1 cellular context compared by ENCODE assay signal in the genomic region with DNA sequence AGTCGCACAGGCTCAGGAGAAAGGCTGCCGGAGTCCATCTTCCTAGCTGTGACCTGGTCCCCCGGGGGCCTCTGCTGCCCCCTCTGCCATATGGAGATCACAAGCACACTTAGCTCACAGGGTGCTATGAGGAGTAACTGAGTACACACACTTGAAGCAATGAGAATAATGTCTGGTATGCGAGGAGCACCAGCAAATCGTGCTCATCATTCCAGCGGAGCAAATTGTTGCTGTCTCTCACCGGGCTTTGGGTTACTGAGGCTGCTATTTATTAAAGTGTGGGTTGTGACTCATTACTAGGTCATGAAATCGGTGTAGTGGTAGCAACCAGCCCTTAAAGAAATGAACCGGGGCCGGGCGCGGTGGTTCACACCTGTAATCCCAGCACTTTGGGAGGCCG.
TF ChIP-seq lines count a peak whose summit lies in the region.

No MANE protein-coding gene starts in this region.

TF ChIP-seq in SK-N-SH, 30 proteins besides CTCF, POLR2A, EP300 and RAD21 (continued from another document):
- TF ChIP-seq, protein P1, sequence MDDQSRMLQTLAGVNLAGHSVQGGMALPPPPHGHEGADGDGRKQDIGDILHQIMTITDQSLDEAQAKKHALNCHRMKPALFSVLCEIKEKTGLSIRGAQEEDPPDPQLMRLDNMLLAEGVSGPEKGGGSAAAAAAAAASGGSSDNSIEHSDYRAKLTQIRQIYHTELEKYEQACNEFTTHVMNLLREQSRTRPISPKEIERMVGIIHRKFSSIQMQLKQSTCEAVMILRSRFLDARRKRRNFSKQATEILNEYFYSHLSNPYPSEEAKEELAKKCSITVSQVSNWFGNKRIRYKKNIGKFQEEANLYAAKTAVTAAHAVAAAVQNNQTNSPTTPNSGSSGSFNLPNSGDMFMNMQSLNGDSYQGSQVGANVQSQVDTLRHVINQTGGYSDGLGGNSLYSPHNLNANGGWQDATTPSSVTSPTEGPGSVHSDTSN (IDR thresholded peaks at IDR 0.05): peak; percentile 67
- TF ChIP-seq GATA2 (CRISPR knock-in tag; IDR thresholded peaks at IDR 0.05) (no peak), YY1 (IDR thresholded peaks at IDR 0.05; ENCODE audit: low read depth) (no peak), TAF1 (IDR thresholded peaks at IDR 0.05; ENCODE audit: borderline replicate concordance, low read depth, low read length) (no peak), TEAD4 (IDR thresholded peaks at IDR 0.05; ENCODE audit: borderline replicate concordance, insufficient read depth) (peak; percentile 88), NRF1 (IDR thresholded peaks at IDR 0.05; ENCODE audit: low read depth, low read length) (no peak), JUND (IDR thresholded peaks at IDR 0.05) (peak; percentile 52)
TF ChIP-seq in SK-N-SH: peak in this region for 8.
